In the genomic region with DNA sequence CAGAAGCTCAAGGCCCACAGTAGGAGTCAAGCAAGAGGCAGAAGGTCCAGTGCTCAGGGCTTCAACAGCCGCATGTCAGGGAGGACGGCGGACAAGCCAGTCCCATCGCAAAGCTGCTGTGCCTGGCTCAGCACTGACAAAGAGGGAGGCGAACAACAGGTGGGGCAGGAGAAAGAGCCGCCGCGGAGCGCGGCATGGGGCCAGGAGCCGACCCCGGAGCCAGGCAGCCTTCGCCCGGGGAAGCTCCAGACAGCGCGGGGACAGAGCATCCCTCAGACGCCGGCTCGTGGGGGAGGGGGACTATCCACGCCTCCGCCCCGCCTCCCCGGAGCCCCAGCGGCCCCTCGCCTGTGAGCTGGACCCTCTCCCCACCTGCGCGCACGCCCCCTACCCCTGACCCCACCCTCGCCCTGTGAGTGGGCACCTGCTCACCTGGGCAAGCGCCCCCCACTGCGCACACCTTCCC, we compare ENCODE assay signal across 8 cellular contexts. TPM values are rescaled to one million over a fixed set of nuclear protein-coding genes. Genes with fewer than 3 reads are reported as not detected.
A peak's percentile ranks its signal among the peaks of the same experiment; 100 is the strongest.
DNase-seq lines count a peak whose midpoint lies in the region; ATAC-seq and TF ChIP-seq lines count a peak whose summit lies in the region.

No MANE protein-coding gene starts in this region.

- TF ChIP-seq POLR2A in gastroesophageal sphincter (IDR thresholded peaks at IDR 0.05) = no peak

- H3K9me3 Mint-ChIP-seq in osteocyte (ENCODE audit: unreplicated experiment) = no peaks in the 10 kb centered on the region

- peaks cover 27% of the 10 kb centered on the region for H3K4me1 Mint-ChIP-seq in osteocyte (ENCODE audit: unreplicated experiment)

- DNase-seq in NCI-H82 (lab: John Stamatoyannopoulos, UW) (peak; percentile 61), NCI-H82 treated with DMSO at 0.1 percent for 48 hours (lab: John Stamatoyannopoulos, UW; ENCODE audit: unreplicated experiment) (no peak), NCI-H2227 treated with DMSO at 0.1 percent for 48 hours (lab: John Stamatoyannopoulos, UW) (peak; percentile 17), activated gamma-delta T cell treated with Interleukin-2 at 50 U/mL for 16 hours (peak; percentile 35), osteocyte (ENCODE audit: extremely low spot score, unreplicated experiment) (no peak), NCI-H2196 treated with DMSO at 0.1 percent for 48 hours (lab: John Stamatoyannopoulos, UW; ENCODE audit: unreplicated experiment) (no peak), NCI-H1694 treated with DMSO at 0.1 percent for 48 hours (lab: John Stamatoyannopoulos, UW) (no peak)

- no peaks in the 10 kb centered on the region for H3K27me3 ChIP-seq in gastroesophageal sphincter

- H3K4me1 ChIP-seq in gastroesophageal sphincter = peaks cover 0 to 49% (median 19%) of the 10 kb centered on the region in 3 donors

- no peaks in the 10 kb centered on the region for H3K27me3 Mint-ChIP-seq in osteocyte (ENCODE audit: unreplicated experiment)

- H3K9me3 ChIP-seq in gastroesophageal sphincter = no peaks in the 10 kb centered on the region

- ATAC-seq in gastroesophageal sphincter = peak; percentile 42

- H3K36me3 ChIP-seq in gastroesophageal sphincter = peaks cover 0 to 32% of the 10 kb centered on the region in 2 donors

- WGBS in gastroesophageal sphincter (ENCODE audit: low coverage in 1 of 2), 2 donors = 2 to 4% methylated on average over 12 to 13 of the region's 31 CpGs

- H3K27ac ChIP-seq in gastroesophageal sphincter = peak overlapping the region; percentile 5 to 88 (median 82)

- peaks cover 12% of the 10 kb centered on the region for H3K36me3 Mint-ChIP-seq in osteocyte (ENCODE audit: unreplicated experiment)

- peak overlapping the region; percentile 92 for H3K4me3 Mint-ChIP-seq in osteocyte (ENCODE audit: unreplicated experiment)

- H3K4me3 ChIP-seq in gastroesophageal sphincter = peak overlapping the region; percentile 57 to 75

- no peak for TF ChIP-seq EP300 in gastroesophageal sphincter (IDR thresholded peaks at IDR 0.05)

- peak overlapping the region; percentile 79 for H3K27ac Mint-ChIP-seq in osteocyte (ENCODE audit: unreplicated experiment)

- TF ChIP-seq CTCF in gastroesophageal sphincter (IDR thresholded peaks at IDR 0.05) = no peak
- no peak for TF ChIP-seq CTCF in osteocyte (IDR thresholded peaks at IDR 0.05)

RNA-seq across cellular contexts. Expression of a gene that starts 0.4 kb away (rescaled TPM):
- total RNA-seq in gastroesophageal sphincter = 10 to 100 TPM in 1 of 4 donors, 1 to 10 TPM in 3; 5.0 to 10.3 (median 8.0) TPM
- 29.8 and 30.2 TPM in 2 replicates for total RNA-seq in osteocyte

RNA-seq across cellular contexts. Expression of a gene that starts 5.2 kb away (rescaled TPM):
- total RNA-seq in gastroesophageal sphincter (10 to 100 TPM; 21.6 to 62.0 (median 41.8) TPM), osteocyte (51.0 and 55.4 TPM in 2 replicates)

Comparison
In these comparisons a context has a peak if more than half of its experiments do, and no peak if none do; other contexts are left out.
1. DNase-seq: peak in NCI-H82 (single experiment), NCI-H2227 treated with DMSO at 0.1 percent for 48 hours (single experiment) and activated gamma-delta T cell treated with Interleukin-2 at 50 U/mL for 16 hours (single experiment); none in NCI-H82 treated with DMSO at 0.1 percent for 48 hours (single experiment), osteocyte (single experiment), NCI-H2196 treated with DMSO at 0.1 percent for 48 hours (single experiment) and NCI-H1694 treated with DMSO at 0.1 percent for 48 hours (single experiment).